18 cellular contexts compared by ENCODE assay signal in the genomic region with DNA sequence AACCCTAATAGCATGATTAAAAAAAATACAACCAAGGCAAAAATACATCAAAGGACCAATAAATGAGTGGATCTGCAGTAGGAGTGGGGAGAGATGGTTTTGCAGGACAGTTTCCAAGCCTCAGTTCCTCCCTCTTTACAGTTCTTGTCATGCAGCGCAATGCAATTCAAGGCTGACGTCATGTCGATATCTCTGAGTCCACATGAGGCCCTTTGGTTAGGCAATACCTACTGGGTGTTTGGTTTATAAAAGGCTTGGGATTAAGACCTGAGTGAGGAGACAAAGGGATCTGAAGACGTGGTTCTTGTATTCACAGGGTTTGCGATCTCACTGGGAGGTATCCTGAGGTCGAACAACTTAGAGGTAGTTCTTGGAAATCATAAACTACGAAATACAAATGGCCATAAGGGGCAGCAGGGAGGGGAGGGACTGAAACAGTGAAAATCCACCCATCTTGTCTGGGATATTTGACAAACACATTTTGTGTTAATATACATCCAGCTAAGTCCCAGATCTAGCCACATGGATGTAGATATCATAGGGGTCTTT.
A peak's percentile ranks its signal among the peaks of the same experiment; 100 is the strongest.
DNase-seq lines count a peak whose midpoint lies in the region; ATAC-seq and TF ChIP-seq lines count a peak whose summit lies in the region.
"Had no signal": no experiment of that assay in that cellular context is flagged by ENCODE, and none has a peak within 500 bp of the region (broad histone marks: within the 10 kb centered on the region; RNA-seq: fewer than 3 reads in every experiment).

No MANE protein-coding gene starts in this region.

- TF ChIP-seq CTCF in right atrium auricular region (IDR thresholded peaks at IDR 0.05) (no peak), left ventricle myocardium inferior (IDR thresholded peaks at IDR 0.05; ENCODE audit: borderline replicate concordance) (no peak), body of pancreas (IDR thresholded peaks at IDR 0.05) (no peak), upper lobe of left lung (IDR thresholded peaks at IDR 0.05) (no peak)

- H3K27me3 ChIP-seq in right atrium auricular region (no peaks in the 10 kb centered on the region), left ventricle myocardium inferior (ENCODE audit: low read depth) (no peaks in the 10 kb centered on the region), body of pancreas (no peaks in the 10 kb centered on the region), upper lobe of left lung (no peaks in the 10 kb centered on the region)
- H3K27me3 ChIP-seq: BLaER1, MG63 had no signal

- DNase-seq in right atrium auricular region (ENCODE audit: low spot score) (peak; percentile 13), left ventricle myocardium inferior (no peak), body of pancreas (no peak), HT-29 (ENCODE audit: low spot score) (no peak), upper lobe of left lung (no peak)
- DNase-seq: CD4-positive, alpha-beta T cell; HCEC 1CT; KBM-7; MG63; NCI-H1694; NCI-H2227 treated with DMSO at 0.1 percent for 48 hours; NCI-H526 treated with DMSO at 0.1 percent for 48 hours; SHP77 had no signal

- ATAC-seq in body of pancreas: no peak
- ATAC-seq in HG03457 (IDR thresholded peaks at IDR 0.05; ENCODE audit: unreplicated experiment): no peak
- ATAC-seq in upper lobe of left lung (ENCODE audit: low FRiP score in 2 of 2): no peak
- ATAC-seq: GM23338 had no signal

- TF ChIP-seq POLR2A in body of pancreas (IDR thresholded peaks at IDR 0.05) (no peak), upper lobe of left lung (IDR thresholded peaks at IDR 0.05) (no peak)

- H3K9me3 ChIP-seq in right atrium auricular region: no peaks in the 10 kb centered on the region
- no peaks in the 10 kb centered on the region for H3K9me3 ChIP-seq in left ventricle myocardium inferior (replicated peaks)
- H3K9me3 ChIP-seq in KOPT-K1 (ENCODE audit: insufficient read depth, low read length, poor library complexity, severe bottlenecking): peaks cover 43% of the 10 kb centered on the region
- H3K9me3 ChIP-seq in body of pancreas: no peaks in the 10 kb centered on the region
- H3K9me3 ChIP-seq in upper lobe of left lung: no peaks in the 10 kb centered on the region
- H3K9me3 ChIP-seq: BLaER1, MG63 had no signal

- H3K27ac ChIP-seq in right atrium auricular region: no peak overlapping the region
- no peak overlapping the region for H3K27ac ChIP-seq in left ventricle myocardium inferior (replicated peaks)
- peak overlapping the region; percentile 96 for H3K27ac ChIP-seq in KOPT-K1 (ENCODE audit: low read depth, low read length, poor library complexity, severe bottlenecking)
- H3K27ac ChIP-seq in body of pancreas: peak overlapping the region in 3 of 4 donors; percentile 62 to 77 (median 73)
- no peak overlapping the region for H3K27ac ChIP-seq in upper lobe of left lung
- H3K27ac ChIP-seq: BLaER1, RWPE1 had no signal

- H3K36me3 ChIP-seq in right atrium auricular region (no peaks in the 10 kb centered on the region), left ventricle myocardium inferior (no peaks in the 10 kb centered on the region), KOPT-K1 (ENCODE audit: insufficient read depth, low read length) (no peaks in the 10 kb centered on the region), body of pancreas (replicated peaks in 1 of 2; ENCODE audit: insufficient read depth in 1 of 2, low read depth in 2 of 2) (no peaks in the 10 kb centered on the region), upper lobe of left lung (no peaks in the 10 kb centered on the region)
- H3K36me3 ChIP-seq: BLaER1, MG63 had no signal

- intact Hi-C loops in left ventricle myocardium inferior (cut with micrococcal nuclease): no loop called here
- intact Hi-C loops in body of pancreas (cut with DNase I): no loop called here

- no peaks in the 10 kb centered on the region for H3K4me1 ChIP-seq in right atrium auricular region
- H3K4me1 ChIP-seq in left ventricle myocardium inferior: no peaks in the 10 kb centered on the region
- peaks cover 29% of the 10 kb centered on the region for H3K4me1 ChIP-seq in body of pancreas
- no peaks in the 10 kb centered on the region for H3K4me1 ChIP-seq in upper lobe of left lung
- H3K4me1 ChIP-seq: BLaER1 had no signal

- H3K4me3 ChIP-seq in right atrium auricular region: no peak overlapping the region
- no peak overlapping the region for H3K4me3 ChIP-seq in left ventricle myocardium inferior
- H3K4me3 ChIP-seq in body of pancreas: no peak overlapping the region
- no peak overlapping the region for H3K4me3 ChIP-seq in upper lobe of left lung
- H3K4me3 ChIP-seq: BLaER1, GM23338, MG63 had no signal

- no peak for TF ChIP-seq EP300 in upper lobe of left lung (IDR thresholded peaks at IDR 0.05)

- 72 to 81% methylated on average over 7 of the region's 7 CpGs for WGBS in body of pancreas, 2 donors
- 85 to 90% methylated on average over 7 of the region's 7 CpGs for WGBS in upper lobe of left lung, 2 donors

Comparison
In these comparisons a context has a peak if more than half of its experiments do, and no peak if none do; other contexts are left out.
1. H3K27ac ChIP-seq: peak in KOPT-K1 (single experiment) and body of pancreas (3 of 4); none in right atrium auricular region (0 of 2), left ventricle myocardium inferior (single experiment) and upper lobe of left lung (0 of 4).